25 cellular contexts compared by ENCODE assay signal in genomic region chr18:10038268-10038667, GRCh38.
DNase-seq lines count a peak whose midpoint lies in the region; FAIRE-seq and TF ChIP-seq lines count a peak whose summit lies in the region.
"Had no signal": no experiment of that assay in that cellular context is flagged by ENCODE, and none has a peak within 500 bp of the region (broad histone marks: within the 10 kb centered on the region; RNA-seq: fewer than 3 reads in every experiment).

No MANE protein-coding gene starts in this region.

- FAIRE-seq in GM12892 (lab: Jason Lieb, UNC), result no peak
- FAIRE-seq: astrocyte, H1, kidney had no signal

- H2AFZ ChIP-seq in OCI-LY1 (ENCODE audit: low read length), result no peak overlapping the region

- intact Hi-C loops in uterus (cut with DNase I; ENCODE audit: low total_unique reads), result no loop called here

- H3K4me1 ChIP-seq in OCI-LY1 (ENCODE audit: insufficient read depth, low read length, severe bottlenecking) (no peaks in the 10 kb centered on the region), uterus (no peaks in the 10 kb centered on the region)
- H3K4me1 ChIP-seq: psoas muscle had no signal

- TF ChIP-seq POLR2A in uterus (IDR thresholded peaks at IDR 0.05), result no peak
- TF ChIP-seq POLR2A in GM12892 (IDR thresholded peaks at IDR 0.05; ENCODE audit: low read depth, low read length), result no peak

- no peaks in the 10 kb centered on the region for H3K79me2 ChIP-seq in OCI-LY1 (ENCODE audit: insufficient read depth, low read length)

- H3K4me2 ChIP-seq in OCI-LY1 (ENCODE audit: low read length), result no peak overlapping the region

- peak; percentile 40; the same call in 1 of the 2 replicates for TF ChIP-seq CTCF in OCI-LY1 (IDR thresholded peaks at IDR 0.05; ENCODE audit: low read length)
- TF ChIP-seq CTCF in epithelial cell of proximal tubule (conservative IDR thresholded peaks at IDR 0.05; ENCODE audit: low read depth, low read length), result peak; percentile 20
- no peak for TF ChIP-seq CTCF in uterus (IDR thresholded peaks at IDR 0.05)

- no peaks in the 10 kb centered on the region for H3F3A ChIP-seq in OCI-LY1 (ENCODE audit: insufficient read depth, low read length)

- no peaks in the 10 kb centered on the region for H3K36me3 ChIP-seq in OCI-LY1 (ENCODE audit: insufficient read depth, low read length)
- H3K36me3 ChIP-seq in uterus, result no peaks in the 10 kb centered on the region
- H3K36me3 ChIP-seq: thoracic aorta had no signal

- H3K27me3 ChIP-seq in OCI-LY1 (ENCODE audit: insufficient read depth, low read length), result no peaks in the 10 kb centered on the region
- no peaks in the 10 kb centered on the region for H3K27me3 ChIP-seq in uterus

- H3K27ac ChIP-seq in OCI-LY1 (ENCODE audit: low read depth, low read length, poor library complexity, severe bottlenecking) (no peak overlapping the region), uterus (peak overlapping the region; percentile 72 to 75)
- H3K27ac ChIP-seq: psoas muscle had no signal

- H3K9me3 ChIP-seq in OCI-LY1 (ENCODE audit: low read length) (no peaks in the 10 kb centered on the region), uterus (peaks cover 7 to 13% of the 10 kb centered on the region in 2 donors)

- H3K9ac ChIP-seq in OCI-LY1 (ENCODE audit: low read length), result no peak overlapping the region

- H3K4me3 ChIP-seq in OCI-LY1 (ENCODE audit: low read depth, low read length, poor library complexity, severe bottlenecking) (no peak overlapping the region), epithelial cell of proximal tubule (ENCODE audit: low read depth, low read length) (no peak overlapping the region), uterus (no peak overlapping the region)
- H3K4me3 ChIP-seq: lung, psoas muscle, thoracic aorta had no signal

- DNase-seq in NCI-H82 (lab: John Stamatoyannopoulos, UW) (peak; percentile 5), NCI-H82 treated with DMSO at 0.1 percent for 48 hours (lab: John Stamatoyannopoulos, UW; ENCODE audit: unreplicated experiment) (no peak), epithelial cell of proximal tubule (ENCODE audit: low read depth) (no peak), uterus (peak; percentile 5 to 16), GM12892 (ENCODE audit: insufficient read length) (no peak), Kasumi-1 (lab: John Stamatoyannopoulos, UW) (no peak)
- DNase-seq in stimulated activated naive CD4-positive, alpha-beta T cell treated with Interleukin-2 at 50 U/mL for 16 hours (lab: John Stamatoyannopoulos, UW), result no peak
- DNase-seq: activated CD4-positive, alpha-beta T cell treated with anti-CD3 and anti-CD28 coated beads, Interleukin-2, amount 10 ng/mL, durations not matched to agents 7 days and 5 days; activated CD8-positive, alpha-beta memory T cell treated with anti-CD3 and anti-CD28 coated beads, Interleukin-2, amount 50 U/mL, for 4 hours; DMS79 treated with DMSO at 0.1 percent for 48 hours; effector CD4-positive, alpha-beta T cell; KBM-7; kidney; NCI-H1048; NCI-H187 treated with DMSO at 0.1 percent for 48 hours; NCI-H2227 treated with DMSO at 0.1 percent for 48 hours; psoas muscle; SHP77 treated with DMSO at 0.1 percent for 48 hours; stimulated activated CD4-positive, alpha-beta T cell treated with anti-CD3 and anti-CD28 coated beads, Interleukin-1b, Interleukin-23, amount 100 ng/mL, for 48 hours; T-helper 1 cell had no signal

- no peaks in the 10 kb centered on the region for H4K20me1 ChIP-seq in OCI-LY1 (ENCODE audit: insufficient read depth, low read length)

- no peaks in the 10 kb centered on the region for H3K9me2 ChIP-seq in OCI-LY1 (ENCODE audit: low read depth, low read length)

Comparison
In these comparisons a context has a peak if more than half of its experiments do, and no peak if none do; other contexts are left out.
1. DNase-seq: peak in NCI-H82 (single experiment) and uterus (2 of 2); none in NCI-H82 treated with DMSO at 0.1 percent for 48 hours (single experiment), epithelial cell of proximal tubule (single experiment), GM12892 (single experiment), stimulated activated naive CD4-positive, alpha-beta T cell treated with Interleukin-2 at 50 U/mL for 16 hours (single experiment) and Kasumi-1 (0 of 2).
2. CTCF ChIP-seq: peak in OCI-LY1 (single experiment) and epithelial cell of proximal tubule (single experiment); none in uterus (0 of 4).